In the genomic region with DNA sequence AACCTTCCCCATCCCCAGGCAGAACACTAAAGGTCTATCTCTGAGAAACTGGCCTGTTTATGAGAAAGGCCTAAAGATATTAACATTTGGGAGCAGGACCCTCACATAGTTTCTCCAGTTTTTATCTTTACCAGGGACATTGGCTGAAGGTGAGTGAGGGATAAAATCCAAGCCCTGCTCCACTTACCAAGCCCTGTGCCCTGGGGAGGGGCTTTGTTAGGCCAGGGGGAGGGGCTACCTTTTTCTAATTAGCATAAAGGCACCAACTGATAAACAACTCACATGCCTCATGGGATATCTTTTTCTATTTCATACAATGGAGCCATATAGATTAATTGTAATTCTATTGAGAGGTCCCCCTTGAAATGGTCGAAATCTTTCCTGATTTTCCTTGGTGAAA, we compare ENCODE assay signal across 20 cellular contexts. TPM values are rescaled to one million over a fixed set of nuclear protein-coding genes. Genes with fewer than 3 reads are reported as not detected.
DNase-seq lines count a peak whose midpoint lies in the region; ATAC-seq and TF ChIP-seq lines count a peak whose summit lies in the region.
"Had no signal": no experiment of that assay in that cellular context is flagged by ENCODE, and none has a peak within 500 bp of the region (broad histone marks: within the 10 kb centered on the region; RNA-seq: fewer than 3 reads in every experiment).

No MANE protein-coding gene starts in this region.

- H2AK5ac ChIP-seq in H9 (ENCODE audit: insufficient read length, low read length): no peak overlapping the region
- peak overlapping the region; percentile 93 for H2AK5ac ChIP-seq in trophoblast cell (ENCODE audit: low read length)

- H3K79me2 ChIP-seq in H9 (ENCODE audit: insufficient read depth, low read length) (no peaks in the 10 kb centered on the region), trophoblast cell (ENCODE audit: control insufficient read depth, insufficient read depth, low read length, poor library complexity) (no peaks in the 10 kb centered on the region)

- H3K36me3 Mint-ChIP-seq in H9 (ENCODE audit: insufficient read depth in 1 of 3, low read depth in 3 of 3) (no peaks in the 10 kb centered on the region), WTC11 (no peaks in the 10 kb centered on the region)
- H3K36me3 Mint-ChIP-seq: CD4-positive, alpha-beta memory T cell had no signal

- POLR2A ChIA-PET in WTC11 (lab: Charles Lee): no interaction called here

- H4K91ac ChIP-seq in H9 (ENCODE audit: insufficient read length, low read depth, low read length): no peak overlapping the region
- H4K91ac ChIP-seq in trophoblast cell (ENCODE audit: low read depth, low read length): peak overlapping the region; percentile 47

- TF ChIP-seq CTCF in H9 (conservative IDR thresholded peaks at IDR 0.05) (no peak), WTC11 (IDR thresholded peaks at IDR 0.05) (no peak), foreskin fibroblast (IDR thresholded peaks at IDR 0.05; ENCODE audit: low read depth, low read length) (no peak)

- H3K4me1 Mint-ChIP-seq in H9 (peaks cover 13 to 19% of the 10 kb centered on the region in 2 experiments), WTC11 (peaks cover 36% of the 10 kb centered on the region)

- H3K9me3 Mint-ChIP-seq in H9: no peaks in the 10 kb centered on the region
- H3K9me3 Mint-ChIP-seq in WTC11: no peaks in the 10 kb centered on the region
- H3K9me3 Mint-ChIP-seq: CD4-positive, alpha-beta memory T cell; HFFc6 had no signal

- H3K4me3 Mint-ChIP-seq in H9: no peak overlapping the region
- no peak overlapping the region for H3K4me3 Mint-ChIP-seq in WTC11
- H3K4me3 Mint-ChIP-seq: CD4-positive, alpha-beta memory T cell; HFFc6 had no signal

- H2BK12ac ChIP-seq in H9 (ENCODE audit: insufficient read length, low read depth, low read length) (no peak overlapping the region), trophoblast cell (ENCODE audit: low read length) (peak overlapping the region; percentile 94)

- H2BK120ac ChIP-seq in H9 (ENCODE audit: low read depth, low read length, poor library complexity, severe bottlenecking): no peak overlapping the region
- H2BK120ac ChIP-seq in trophoblast cell (ENCODE audit: insufficient read depth, low read length, poor library complexity): no peak overlapping the region

- H2BK5ac ChIP-seq in H9 (ENCODE audit: insufficient read length, low read length) (no peak overlapping the region), trophoblast cell (ENCODE audit: low read depth, low read length, poor library complexity) (peak overlapping the region; percentile 66)

- H3K9ac ChIP-seq in H9 (ENCODE audit: extremely low read depth, insufficient read length, low read length): no peak overlapping the region
- H3K9ac ChIP-seq in trophoblast cell (ENCODE audit: low read length): no peak overlapping the region

- H3T11ph ChIP-seq in H9 (ENCODE audit: low read length): no peak overlapping the region

- H3K79me1 ChIP-seq in H9 (ENCODE audit: insufficient read depth, low read depth, low read length, poor library complexity, severe bottlenecking) (no peaks in the 10 kb centered on the region), trophoblast cell (ENCODE audit: low read length) (peaks cover 3% of the 10 kb centered on the region)

- H3K4me2 ChIP-seq in H9 (ENCODE audit: insufficient read depth, insufficient read length, low read length) (no peak overlapping the region), trophoblast cell (ENCODE audit: low read length) (no peak overlapping the region)

- H3K18ac ChIP-seq in H9 (ENCODE audit: insufficient read length, low read depth, low read length): no peak overlapping the region
- H3K18ac ChIP-seq in trophoblast cell (ENCODE audit: low read length): no peak overlapping the region

- H3K23ac ChIP-seq in H9 (ENCODE audit: insufficient read length, low read depth, low read length) (no peak overlapping the region), trophoblast cell (ENCODE audit: low read length) (no peak overlapping the region)

- H3K27me3 ChIP-seq in H9 (ENCODE audit: insufficient read depth, low read length): no peaks in the 10 kb centered on the region
- H3K27me3 ChIP-seq in trophoblast cell (ENCODE audit: insufficient read depth, low read length): no peaks in the 10 kb centered on the region

- no peak overlapping the region for H3K14ac ChIP-seq in H9 (ENCODE audit: insufficient read depth, low read length)
- no peak overlapping the region for H3K14ac ChIP-seq in trophoblast cell (ENCODE audit: low read length)

- H3K56ac ChIP-seq in H9 (ENCODE audit: insufficient read length, low read depth, low read length): no peak overlapping the region

- no peak overlapping the region for H4K5ac ChIP-seq in H9 (ENCODE audit: insufficient read length, low read depth, low read length)

- no peak overlapping the region for H2BK15ac ChIP-seq in H9 (ENCODE audit: low read depth, low read length)

- H2BK20ac ChIP-seq in H9 (ENCODE audit: low read depth, low read length, poor library complexity, severe bottlenecking): no peak overlapping the region

- CTCF ChIA-PET in WTC11 (lab: Charles Lee): interaction anchor here (1.1 kb wide), 1 partner anchor 56 kb away, joined by 3 read pairs; the partner anchor contains the start of gene RNLS

- no peak overlapping the region for H2AFZ ChIP-seq in H9 (ENCODE audit: low read length)
- no peak overlapping the region for H2AFZ ChIP-seq in trophoblast cell (ENCODE audit: insufficient read depth, low read length, poor library complexity)

- WGBS in H9 (ENCODE audit: extremely low coverage, insufficient read length, low lambda C conversion rate): no CpG with 5 or more reads among the region's 1 CpG
- WGBS in trophoblast cell (ENCODE audit: extremely low coverage, insufficient coverage, insufficient read length): no CpG with 5 or more reads among the region's 1 CpG

- H3K27me3 Mint-ChIP-seq in H9 (ENCODE audit: low read depth) (no peaks in the 10 kb centered on the region), WTC11 (ENCODE audit: low read depth) (no peaks in the 10 kb centered on the region)
- H3K27me3 Mint-ChIP-seq: CD4-positive, alpha-beta memory T cell had no signal

- H3K4ac ChIP-seq in H9 (ENCODE audit: low read depth, low read length): no peak overlapping the region
- H3K4ac ChIP-seq in trophoblast cell (ENCODE audit: low read depth, low read length): no peak overlapping the region

- H3K27ac Mint-ChIP-seq in H9 (peak overlapping the region in 2 of 3 experiments; percentile 22 to 73; a peak in 2 of 7 replicates), WTC11 (peak overlapping the region; percentile 37; the same call in 1 of the 2 replicates)
- H3K27ac Mint-ChIP-seq: CD4-positive, alpha-beta memory T cell had no signal

- peak; percentile 83 for ATAC-seq in WTC11

- DNase-seq in H9 (no peak), WTC11 (ENCODE audit: low spot score) (no peak), iPS-NIHi7 (ENCODE audit: extremely low spot score) (peak; percentile 13), trophoblast cell (no peak), NCI-H2227 (lab: John Stamatoyannopoulos, UW; ENCODE audit: unreplicated experiment) (no peak), foreskin fibroblast (no peak), NCI-H2171 treated with DMSO at 0.1 percent for 48 hours (lab: John Stamatoyannopoulos, UW) (no peak)
- DNase-seq in activated effector memory CD4-positive, alpha-beta T cell treated with Interleukin-2 at 50 U/mL for 16 hours: no peak
- DNase-seq: C1 segment of cervical spinal cord; Calu3; CD4-positive, alpha-beta memory T cell; COR-L47; DMS53; DMS79 treated with DMSO at 0.1 percent for 48 hours; HCEC 1CT; HFFc6 had no signal

- H3K23me2 ChIP-seq in H9 (ENCODE audit: insufficient read length, low read depth, low read length, poor library complexity, severe bottlenecking): no peaks in the 10 kb centered on the region

- no peak overlapping the region for H3K27ac ChIP-seq in H9 (ENCODE audit: insufficient read length, low read depth, low read length)
- no peak overlapping the region for H3K27ac ChIP-seq in trophoblast cell (ENCODE audit: low read depth, low read length)

- H4K8ac ChIP-seq in H9 (replicated peaks; ENCODE audit: insufficient read length, low read depth, low read length) (no peak overlapping the region), trophoblast cell (ENCODE audit: low read depth, low read length) (peak overlapping the region; percentile 38)

- no peak overlapping the region for H3K4me3 ChIP-seq in trophoblast cell (ENCODE audit: low read depth, low read length)
- no peak overlapping the region for H3K4me3 ChIP-seq in foreskin fibroblast (ENCODE audit: low read depth in 1 of 2, low read length in 2 of 2)

- H4K12ac ChIP-seq in trophoblast cell (ENCODE audit: low read depth, low read length): no peak overlapping the region

- H3K9me3 ChIP-seq in H9 (ENCODE audit: control insufficient read depth, low read depth, low read length): no peaks in the 10 kb centered on the region
- H3K9me3 ChIP-seq in trophoblast cell (ENCODE audit: insufficient read depth, low read depth, low read length): no peaks in the 10 kb centered on the region

- no peaks in the 10 kb centered on the region; the same call in 1 of the 2 replicates for H3K4me1 ChIP-seq in H9 (ENCODE audit: insufficient read depth, low read length)
- peaks cover 0 to 11% of the 10 kb centered on the region in 2 experiments for H3K4me1 ChIP-seq in trophoblast cell (ENCODE audit: control insufficient read depth in 1 of 2, insufficient read depth in 2 of 2, low read length in 2 of 2)

- H3K36me3 ChIP-seq in trophoblast cell (ENCODE audit: control insufficient read depth in 1 of 2, insufficient read depth in 2 of 2, low read length in 2 of 2): no peaks in the 10 kb centered on the region

- H4K20me1 ChIP-seq in H9 (ENCODE audit: control insufficient read depth, insufficient read depth, insufficient read length): no peaks in the 10 kb centered on the region

TF ChIP-seq in WTC11, 78 proteins besides CTCF, POLR2A, EP300 and RAD21 (continues in another document):
- TF ChIP-seq ETV6 (CRISPR knock-in tag; IDR thresholded peaks at IDR 0.05) (no peak), PRRX2 (CRISPR knock-in tag; IDR thresholded peaks at IDR 0.05) (no peak), JAZF1 (CRISPR knock-in tag; IDR thresholded peaks at IDR 0.05) (no peak)
- TF ChIP-seq, protein P1, sequence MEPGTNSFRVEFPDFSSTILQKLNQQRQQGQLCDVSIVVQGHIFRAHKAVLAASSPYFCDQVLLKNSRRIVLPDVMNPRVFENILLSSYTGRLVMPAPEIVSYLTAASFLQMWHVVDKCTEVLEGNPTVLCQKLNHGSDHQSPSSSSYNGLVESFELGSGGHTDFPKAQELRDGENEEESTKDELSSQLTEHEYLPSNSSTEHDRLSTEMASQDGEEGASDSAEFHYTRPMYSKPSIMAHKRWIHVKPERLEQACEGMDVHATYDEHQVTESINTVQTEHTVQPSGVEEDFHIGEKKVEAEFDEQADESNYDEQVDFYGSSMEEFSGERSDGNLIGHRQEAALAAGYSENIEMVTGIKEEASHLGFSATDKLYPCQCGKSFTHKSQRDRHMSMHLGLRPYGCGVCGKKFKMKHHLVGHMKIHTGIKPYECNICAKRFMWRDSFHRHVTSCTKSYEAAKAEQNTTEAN (CRISPR knock-in tag; IDR thresholded peaks at IDR 0.05): no peak

RNA-seq across cellular contexts. Expression of gene RNLS, which starts 55.9 kb away (rescaled TPM):
- total RNA-seq in H9 (2021) (7.3 and 7.5 TPM in 2 replicates), WTC11 (2021) (8.7 to 9.2 TPM (median 8.7 TPM) in 3 replicates)
- 3.9 TPM in 2 replicates for polyA plus RNA-seq in trophoblast cell (2013)

RNA-seq across cellular contexts. Expression of gene LIPJ, which starts 59.3 kb away (rescaled TPM):
- not detected in 2 replicates for total RNA-seq in H9 (2021)
- total RNA-seq in WTC11 (2021): 0.09 TPM in 1 of 3 replicates, not detected in the others
- polyA plus RNA-seq in trophoblast cell (2013): 0.03 TPM in 1 of 2 replicates, not detected in the other
- total RNA-seq: Calu3, Daoy, G401, H1, HFFc6 had no signal
- polyA plus RNA-seq: BJ; CD4-positive, alpha-beta memory T cell; H1 had no signal
